ENCODE assay signal across 1 cellular context in genomic region chr7:7989985-7990761, GRCh38.
TF ChIP-seq lines count a peak whose summit lies in the region.

No MANE protein-coding gene starts in this region.

TF ChIP-seq in WTC11, 78 proteins besides CTCF, POLR2A, EP300 and RAD21 (continued from another document):
- TF ChIP-seq MLX (CRISPR knock-in tag; IDR thresholded peaks at IDR 0.05): no peak
- no peak for TF ChIP-seq ETV6 (CRISPR knock-in tag; IDR thresholded peaks at IDR 0.05)
- no peak for TF ChIP-seq E2F5 (CRISPR knock-in tag; IDR thresholded peaks at IDR 0.05)
- TF ChIP-seq IRF2 (CRISPR knock-in tag; IDR thresholded peaks at IDR 0.05; ENCODE audit: borderline replicate concordance, low read depth): no peak
- TF ChIP-seq USF2 (CRISPR knock-in tag; IDR thresholded peaks at IDR 0.05): no peak
